20 cellular contexts compared by ENCODE assay signal in genomic region chr3:108106031-108106430, GRCh38. TPM values are rescaled to one million over a fixed set of nuclear protein-coding genes. Genes with fewer than 3 reads are reported as not detected.
DNase-seq lines count a peak whose midpoint lies in the region; ATAC-seq, FAIRE-seq and TF ChIP-seq lines count a peak whose summit lies in the region.
"Had no signal": no experiment of that assay in that cellular context is flagged by ENCODE, and none has a peak within 500 bp of the region (broad histone marks: within the 10 kb centered on the region; RNA-seq: fewer than 3 reads in every experiment).

No MANE protein-coding gene starts in this region.

- H3K9me3 ChIP-seq in breast epithelium: no peaks in the 10 kb centered on the region
- H3K9me3 ChIP-seq in MG63: no peaks in the 10 kb centered on the region
- no peaks in the 10 kb centered on the region for H3K9me3 ChIP-seq in K562 (replicated peaks; ENCODE audit: control insufficient read depth, insufficient read depth, low read depth, low read length)
- H3K9me3 ChIP-seq: neutrophil, vagina had no signal

- no peak overlapping the region for H3K4me3 ChIP-seq in breast epithelium
- H3K4me3 ChIP-seq in MG63: no peak overlapping the region
- H3K4me3 ChIP-seq in K562: no peak overlapping the region
- H3K4me3 ChIP-seq: vagina had no signal

- no TSS peak for BruUV-seq in MCF 10A (replicated peaks; lab: Mats Ljungman, UMichigan)
- BruUV-seq in K562 (replicated peaks; lab: Mats Ljungman, UMichigan): no TSS peak

- POLR2A ChIA-PET in MCF 10A (lab: Yijun Ruan, JAX): interaction anchor here (0.8 kb wide), 1 partner anchor 16 kb away, joined by 3 read pairs; no protein-coding TSS in a partner anchor
- POLR2A ChIA-PET in K562 (lab: Yijun Ruan, JAX): no interaction called here

- H3K27ac ChIP-seq in breast epithelium (no peak overlapping the region), K562 (ENCODE audit: extremely low read depth, low read depth, low read length) (no peak overlapping the region)
- H3K27ac ChIP-seq: neutrophil, vagina had no signal

- TF ChIP-seq POLR2A in breast epithelium (IDR thresholded peaks at IDR 0.05) (no peak), K562 (conservative IDR thresholded peaks at IDR 0.05) (no peak)

- H3K27me3 Mint-ChIP-seq in MCF 10A (ENCODE audit: insufficient read depth, unreplicated experiment): no peaks in the 10 kb centered on the region
- H3K27me3 Mint-ChIP-seq: T-cell had no signal

- H3K36me3 Mint-ChIP-seq in MCF 10A (ENCODE audit: insufficient read depth, unreplicated experiment): no peaks in the 10 kb centered on the region
- H3K36me3 Mint-ChIP-seq: T-cell had no signal

- H3K4me2 ChIP-seq in K562 (ENCODE audit: insufficient read depth, low read length): no peak overlapping the region

- H3K79me2 ChIP-seq in K562 (ENCODE audit: control insufficient read depth, insufficient read depth, low read length): no peaks in the 10 kb centered on the region

- DNase-seq in MCF 10A (ENCODE audit: unreplicated experiment) (peak; percentile 30), breast epithelium (ENCODE audit: low spot score in 2 of 2) (no peak), MG63 (peak; percentile 56), K562 (ENCODE audit: extremely low read depth in 1 of 4, low spot score in 3 of 4) (no peak), SW480 (ENCODE audit: low spot score) (no peak), NCI-H2081 treated with DMSO at 0.1 percent for 48 hours (lab: John Stamatoyannopoulos, UW) (no peak)
- no peak for DNase-seq in stimulated activated naive CD4-positive, alpha-beta T cell (lab: John Stamatoyannopoulos, UW)
- DNase-seq: activated CD4-positive, alpha-beta T cell treated with anti-CD3 and anti-CD28 coated beads for 48 hours; activated naive CD8-positive, alpha-beta T cell treated with anti-CD3 and anti-CD28 coated beads, Interleukin-2, amount 10 ng/mL, durations not matched to agents 7 days and 5 days; CD8-positive, alpha-beta memory T cell; DMS79; erythroblast; glutamatergic neuron; NCI-H1694; T-cell had no signal

- WGBS in K562 (ENCODE audit: insufficient coverage, low coverage, missing lambda C conversion rate): 74% methylated on average over 1 of the region's 3 CpGs

- no peaks in the 10 kb centered on the region for H3K4me1 Mint-ChIP-seq in MCF 10A (ENCODE audit: insufficient read depth, unreplicated experiment)

- CTCF ChIA-PET in MCF 10A (lab: Yijun Ruan, JAX) (interaction anchor here (0.5 to 0.7 kb wide), 2 partner anchors 305 to 369 kb away, joined by 3 read pairs; no protein-coding TSS in a partner anchor), K562 (lab: Yijun Ruan, JAX; ENCODE audit: low intra/inter-chr PET ratio) (no interaction called here)

- no peaks in the 10 kb centered on the region for H3K36me3 ChIP-seq in breast epithelium
- H3K36me3 ChIP-seq in MG63: no peaks in the 10 kb centered on the region
- H3K36me3 ChIP-seq in K562 (ENCODE audit: control insufficient read depth, insufficient read depth, low read length): no peaks in the 10 kb centered on the region
- H3K36me3 ChIP-seq: neutrophil, vagina had no signal

- H3K4me3 Mint-ChIP-seq in MCF 10A (ENCODE audit: unreplicated experiment): no peak overlapping the region
- H3K4me3 Mint-ChIP-seq: activated naive CD8-positive, alpha-beta T cell treated with anti-CD3 and anti-CD28 coated beads, Interleukin-2, amount 10 ng/mL, durations not matched to agents 7 days and 5 days; CD8-positive, alpha-beta memory T cell; T-cell had no signal

- no peaks in the 10 kb centered on the region for H3K9me1 ChIP-seq in K562 (ENCODE audit: control insufficient read depth, insufficient read depth, low read length)

- ATAC-seq in K562 (no peak), HG02571 (IDR thresholded peaks at IDR 0.05; ENCODE audit: unreplicated experiment) (no peak)
- ATAC-seq: T-cell had no signal

- H4K20me1 ChIP-seq in K562 (replicated peaks; ENCODE audit: control insufficient read depth, insufficient read depth, low read length): no peaks in the 10 kb centered on the region

- no peaks in the 10 kb centered on the region for H3K27me3 ChIP-seq in breast epithelium
- H3K27me3 ChIP-seq in MG63: no peaks in the 10 kb centered on the region
- H3K27me3 ChIP-seq in K562 (ENCODE audit: control insufficient read depth in 2 of 2, insufficient read depth in 2 of 2, low read length in 2 of 2): no peaks in the 10 kb centered on the region
- H3K27me3 ChIP-seq: neutrophil, vagina had no signal

- intact Hi-C loops in MCF 10A (cut with micrococcal nuclease) (no loop called here), breast epithelium (cut with DNase I; ENCODE audit: low total_unique reads) (no loop called here), K562 (cut with micrococcal nuclease) (loop anchor here (10.0 kb wide), 1 partner anchor 101 kb away; no protein-coding TSS in a partner anchor)

- no peak overlapping the region for H3K27ac Mint-ChIP-seq in MCF 10A (ENCODE audit: low read depth, unreplicated experiment)
- H3K27ac Mint-ChIP-seq: activated naive CD8-positive, alpha-beta T cell treated with anti-CD3 and anti-CD28 coated beads, Interleukin-2, amount 10 ng/mL, durations not matched to agents 7 days and 5 days; activated T-helper 2 cell treated with anti-CD3 and anti-CD28 coated beads, Interferon-gamma antibody, Interleukin-2, Interleukin-4, amounts not matched to agents 10 μg/mL and 5 μg/mL and 100 μg/mL, durations not matched to agents 14 hours and 24 hours and 36 hours; T-cell had no signal

- TF ChIP-seq RAD21 in K562 (CRISPR knock-in tag; conservative IDR thresholded peaks at IDR 0.05 in 1 of 2, IDR thresholded peaks at IDR 0.05 in 1 of 2): no peak

- no peak for FAIRE-seq in K562 (lab: Jason Lieb, UNC)
- FAIRE-seq: bronchial epithelial cell had no signal

- H3K4me1 ChIP-seq in breast epithelium (no peaks in the 10 kb centered on the region), K562 (replicated peaks in 1 of 2; ENCODE audit: control insufficient read depth in 2 of 2, insufficient read depth in 2 of 2, low read length in 2 of 2) (peaks cover 15 to 73% of the 10 kb centered on the region in 2 experiments)
- H3K4me1 ChIP-seq: vagina had no signal

- H3K9me3 Mint-ChIP-seq in MCF 10A (ENCODE audit: unreplicated experiment): no peaks in the 10 kb centered on the region
- H3K9me3 Mint-ChIP-seq: activated naive CD8-positive, alpha-beta T cell treated with anti-CD3 and anti-CD28 coated beads, Interleukin-2, amount 10 ng/mL, durations not matched to agents 7 days and 5 days; activated T-helper 2 cell treated with anti-CD3 and anti-CD28 coated beads, Interferon-gamma antibody, Interleukin-2, Interleukin-4, amounts not matched to agents 10 μg/mL and 5 μg/mL and 100 μg/mL, durations not matched to agents 14 hours and 24 hours and 36 hours; CD8-positive, alpha-beta memory T cell; T-cell had no signal

- TF ChIP-seq CTCF in MCF 10A (IDR thresholded peaks at IDR 0.05; ENCODE audit: unreplicated experiment) (no peak), breast epithelium (IDR thresholded peaks at IDR 0.05) (no peak), K562 (IDR thresholded peaks at IDR 0.05 in 2 of 3, conservative IDR thresholded peaks at IDR 0.05 in 1 of 3; ENCODE audit: insufficient read depth in 2 of 3, low read depth in 1 of 3, low read length in 3 of 3) (no peak)

- TF ChIP-seq EP300 in K562 (IDR thresholded peaks at IDR 0.05; ENCODE audit: low read length): no peak

- H3K9ac ChIP-seq in K562 (ENCODE audit: insufficient read depth in 1 of 2, low read depth in 2 of 2, low read length in 2 of 2): no peak overlapping the region

- in situ Hi-C loops in K562 (cut with MboI): no loop called here

- H2AFZ ChIP-seq in K562 (ENCODE audit: low read depth, low read length): peak overlapping the region; percentile 34; the same call in 1 of the 2 replicates

TF ChIP-seq in K562, 482 proteins besides CTCF, POLR2A, EP300 and RAD21:
- TF ChIP-seq KAT7 (CRISPR knock-in tag; IDR thresholded peaks at IDR 0.05; ENCODE audit: borderline replicate concordance) (no peak), CBFA2T3 (IDR thresholded peaks at IDR 0.05) (peak; percentile 30; the same call in 1 of the 2 replicates), NR4A1 (CRISPR knock-in tag; IDR thresholded peaks at IDR 0.05) (no peak), NR4A1 (tag; IDR thresholded peaks at IDR 0.05) (0 out of 2 replicates have a peak, but pooled peaks have one; percentile 3), ATF1 (CRISPR knock-in tag; IDR thresholded peaks at IDR 0.05) (no peak), ATF1 (tag; IDR thresholded peaks at IDR 0.05) (peak; percentile 15; the same call in 1 of the 2 replicates)
- TF ChIP-seq, protein P1, sequence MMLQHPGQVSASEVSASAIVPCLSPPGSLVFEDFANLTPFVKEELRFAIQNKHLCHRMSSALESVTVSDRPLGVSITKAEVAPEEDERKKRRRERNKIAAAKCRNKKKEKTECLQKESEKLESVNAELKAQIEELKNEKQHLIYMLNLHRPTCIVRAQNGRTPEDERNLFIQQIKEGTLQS (IDR thresholded peaks at IDR 0.05): peak; percentile 61
- TF ChIP-seq, protein P1 (CRISPR knock-in tag; conservative IDR thresholded peaks at IDR 0.05): no peak

RNA-seq across cellular contexts. Expression of gene CD47, which starts 15.2 kb away (rescaled TPM):
- total RNA-seq in MCF 10A (2022) (28.5 and 31.5 TPM in 2 replicates), breast epithelium (100 to 1,000 TPM in 1 of 3 donors, 10 to 100 TPM in 2; 52.8 to 126 (median 85.5) TPM), K562 (2014; rRNA removed) (21.3 and 24.3 TPM in 2 replicates), K562 (2014; rRNA removed; fragmentation: Illumina TruSeq; extraction: Trizol) (54.4 and 64.0 TPM in 2 replicates), K562 (2015; rRNA removed; fragmentation: Illumina TruSeq; extraction: Trizol) (38.5 and 41.5 TPM in 2 replicates), K562 (2021) (36.2 and 36.3 TPM in 2 replicates)
- 69.0 and 158 TPM in 2 replicates for total RNA-seq in MG63 (2014; rRNA removed; shearing (Covaris generic); ENCODE audit: low replicate concordance)
- 23.7 and 67.2 TPM in 2 replicates for total RNA-seq in K562 (2011; cell fraction: chromatin; rRNA removed; ENCODE audit: low replicate concordance)
- 12.6 and 14.2 TPM in 2 replicates for total RNA-seq in K562 (2011; cell fraction: nucleolus; rRNA removed)
- 44.8 and 62.4 TPM in 2 replicates for total RNA-seq in K562 (2011; cell fraction: nucleoplasm; rRNA removed)
- polyA plus RNA-seq in K562 (2011; rRNA removed) (27.5 and 62.6 TPM in 2 replicates), K562 (2014; fragmentation: Illumina TruSeq; extraction: Trizol) (36.3 and 38.1 TPM in 2 replicates), K562 (2014; fragmentation: Nextera tagmentation; extraction: Ambion mirVana) (10 to 100 TPM; 10.2 to 14.9 TPM), K562 (2014; rRNA removed) (29.8 and 38.7 TPM in 2 replicates)
- 15.3 and 38.6 TPM in 2 replicates for polyA plus RNA-seq in K562 (2011; cell fraction: cytosol; rRNA removed)
- 22.4 and 32.0 TPM in 2 replicates for polyA plus RNA-seq in K562 (2011; cell fraction: nucleus; rRNA removed)
- polyA plus RNA-seq in K562 (2012): 42.9 and 74.0 TPM in 2 replicates
- polyA minus RNA-seq in K562 (2011; rRNA and poly(A)+ RNA removed): 28.5 and 46.2 TPM in 2 replicates
- 8.7 and 22.3 TPM in 2 replicates for polyA minus RNA-seq in K562 (2011; cell fraction: cytosol; rRNA and poly(A)+ RNA removed)
- polyA minus RNA-seq in K562 (2011; cell fraction: nucleus; rRNA and poly(A)+ RNA removed): 19.5 and 38.5 TPM in 2 replicates

Comparison
In these comparisons a context has a peak if more than half of its experiments do, and no peak if none do; other contexts are left out.
1. DNase-seq: peak in MCF 10A (single experiment) and MG63 (single experiment); none in breast epithelium (0 of 2), K562 (0 of 4), SW480 (single experiment), NCI-H2081 treated with DMSO at 0.1 percent for 48 hours (single experiment) and stimulated activated naive CD4-positive, alpha-beta T cell (0 of 6).